Comparison of ENCODE assay signal across 1 cellular context in the genomic region with DNA sequence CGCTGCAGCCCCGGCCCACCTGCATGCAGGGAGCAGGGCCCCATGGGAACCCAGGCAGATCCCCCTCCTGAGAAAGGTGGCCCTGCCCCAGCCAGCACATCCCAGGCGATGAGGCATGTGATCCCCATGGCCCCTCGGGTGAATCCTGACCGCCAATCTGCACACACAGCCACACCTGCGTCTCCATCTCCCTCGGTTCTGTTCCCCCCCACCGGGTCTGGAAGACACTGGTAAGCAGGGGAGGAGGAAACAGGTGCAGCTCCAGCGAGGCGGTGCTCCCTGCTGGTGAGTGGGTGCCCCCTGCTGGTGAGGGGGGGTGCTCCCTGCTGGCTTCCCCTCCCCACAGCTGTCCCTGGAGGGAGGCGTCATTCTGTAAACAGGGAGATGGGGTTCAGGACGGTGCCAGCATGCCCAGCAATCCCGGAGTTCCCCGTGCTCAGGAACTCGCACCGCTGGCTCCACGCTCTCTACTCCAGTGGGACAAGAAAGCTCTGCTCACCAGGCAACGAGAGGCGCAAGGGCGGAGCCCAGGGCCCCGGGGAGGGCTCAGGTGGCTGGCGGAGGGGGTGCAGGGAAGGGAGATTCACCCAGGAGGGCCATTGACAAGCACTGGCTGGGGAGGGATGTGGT.
TF ChIP-seq lines count a peak whose summit lies in the region.

No MANE protein-coding gene starts in this region.

TF ChIP-seq in GM12878, 131 proteins besides CTCF, POLR2A, EP300 and RAD21 (continued from another document and continues in another):
- TF ChIP-seq, protein P1, sequence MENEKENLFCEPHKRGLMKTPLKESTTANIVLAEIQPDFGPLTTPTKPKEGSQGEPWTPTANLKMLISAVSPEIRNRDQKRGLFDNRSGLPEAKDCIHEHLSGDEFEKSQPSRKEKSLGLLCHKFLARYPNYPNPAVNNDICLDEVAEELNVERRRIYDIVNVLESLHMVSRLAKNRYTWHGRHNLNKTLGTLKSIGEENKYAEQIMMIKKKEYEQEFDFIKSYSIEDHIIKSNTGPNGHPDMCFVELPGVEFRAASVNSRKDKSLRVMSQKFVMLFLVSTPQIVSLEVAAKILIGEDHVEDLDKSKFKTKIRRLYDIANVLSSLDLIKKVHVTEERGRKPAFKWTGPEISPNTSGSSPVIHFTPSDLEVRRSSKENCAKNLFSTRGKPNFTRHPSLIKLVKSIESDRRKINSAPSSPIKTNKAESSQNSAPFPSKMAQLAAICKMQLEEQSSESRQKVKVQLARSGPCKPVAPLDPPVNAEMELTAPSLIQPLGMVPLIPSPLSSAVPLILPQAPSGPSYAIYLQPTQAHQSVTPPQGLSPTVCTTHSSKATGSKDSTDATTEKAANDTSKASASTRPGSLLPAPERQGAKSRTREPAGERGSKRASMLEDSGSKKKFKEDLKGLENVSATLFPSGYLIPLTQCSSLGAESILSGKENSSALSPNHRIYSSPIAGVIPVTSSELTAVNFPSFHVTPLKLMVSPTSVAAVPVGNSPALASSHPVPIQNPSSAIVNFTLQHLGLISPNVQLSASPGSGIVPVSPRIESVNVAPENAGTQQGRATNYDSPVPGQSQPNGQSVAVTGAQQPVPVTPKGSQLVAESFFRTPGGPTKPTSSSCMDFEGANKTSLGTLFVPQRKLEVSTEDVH (IDR thresholded peaks at IDR 0.05; ENCODE audit: low read depth, partially characterized antibody): no peak
- TF ChIP-seq DPF2 (IDR thresholded peaks at IDR 0.05): 0 out of 2 replicates have a peak, but pooled peaks have one; percentile 16
- TF ChIP-seq, protein P2, sequence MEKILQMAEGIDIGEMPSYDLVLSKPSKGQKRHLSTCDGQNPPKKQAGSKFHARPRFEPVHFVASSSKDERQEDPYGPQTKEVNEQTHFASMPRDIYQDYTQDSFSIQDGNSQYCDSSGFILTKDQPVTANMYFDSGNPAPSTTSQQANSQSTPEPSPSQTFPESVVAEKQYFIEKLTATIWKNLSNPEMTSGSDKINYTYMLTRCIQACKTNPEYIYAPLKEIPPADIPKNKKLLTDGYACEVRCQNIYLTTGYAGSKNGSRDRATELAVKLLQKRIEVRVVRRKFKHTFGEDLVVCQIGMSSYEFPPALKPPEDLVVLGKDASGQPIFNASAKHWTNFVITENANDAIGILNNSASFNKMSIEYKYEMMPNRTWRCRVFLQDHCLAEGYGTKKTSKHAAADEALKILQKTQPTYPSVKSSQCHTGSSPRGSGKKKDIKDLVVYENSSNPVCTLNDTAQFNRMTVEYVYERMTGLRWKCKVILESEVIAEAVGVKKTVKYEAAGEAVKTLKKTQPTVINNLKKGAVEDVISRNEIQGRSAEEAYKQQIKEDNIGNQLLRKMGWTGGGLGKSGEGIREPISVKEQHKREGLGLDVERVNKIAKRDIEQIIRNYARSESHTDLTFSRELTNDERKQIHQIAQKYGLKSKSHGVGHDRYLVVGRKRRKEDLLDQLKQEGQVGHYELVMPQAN (conservative IDR thresholded peaks at IDR 0.05): no peak
- TF ChIP-seq, protein P3, sequence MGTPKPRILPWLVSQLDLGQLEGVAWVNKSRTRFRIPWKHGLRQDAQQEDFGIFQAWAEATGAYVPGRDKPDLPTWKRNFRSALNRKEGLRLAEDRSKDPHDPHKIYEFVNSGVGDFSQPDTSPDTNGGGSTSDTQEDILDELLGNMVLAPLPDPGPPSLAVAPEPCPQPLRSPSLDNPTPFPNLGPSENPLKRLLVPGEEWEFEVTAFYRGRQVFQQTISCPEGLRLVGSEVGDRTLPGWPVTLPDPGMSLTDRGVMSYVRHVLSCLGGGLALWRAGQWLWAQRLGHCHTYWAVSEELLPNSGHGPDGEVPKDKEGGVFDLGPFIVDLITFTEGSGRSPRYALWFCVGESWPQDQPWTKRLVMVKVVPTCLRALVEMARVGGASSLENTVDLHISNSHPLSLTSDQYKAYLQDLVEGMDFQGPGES (IDR thresholded peaks at IDR 0.05): no peak
- TF ChIP-seq TAF1 (IDR thresholded peaks at IDR 0.05; ENCODE audit: borderline replicate concordance, low read depth, low read length): no peak
- TF ChIP-seq MYB (IDR thresholded peaks at IDR 0.05; ENCODE audit: borderline replicate concordance, low read depth, low read length): no peak
- no peak for TF ChIP-seq TARDBP (IDR thresholded peaks at IDR 0.05; ENCODE audit: borderline replicate concordance)
- no peak for TF ChIP-seq MTA2 (IDR thresholded peaks at IDR 0.05; ENCODE audit: low read depth)
- TF ChIP-seq CBFB (IDR thresholded peaks at IDR 0.05; ENCODE audit: low read depth): no peak
- TF ChIP-seq, protein P4, sequence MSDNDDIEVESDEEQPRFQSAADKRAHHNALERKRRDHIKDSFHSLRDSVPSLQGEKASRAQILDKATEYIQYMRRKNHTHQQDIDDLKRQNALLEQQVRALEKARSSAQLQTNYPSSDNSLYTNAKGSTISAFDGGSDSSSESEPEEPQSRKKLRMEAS (IDR thresholded peaks at IDR 0.05; ENCODE audit: low read depth, low read length): no peak
- TF ChIP-seq POLR2AphosphoS2 (IDR thresholded peaks at IDR 0.05; ENCODE audit: low read depth, low read length): no peak
- TF ChIP-seq, protein P5, sequence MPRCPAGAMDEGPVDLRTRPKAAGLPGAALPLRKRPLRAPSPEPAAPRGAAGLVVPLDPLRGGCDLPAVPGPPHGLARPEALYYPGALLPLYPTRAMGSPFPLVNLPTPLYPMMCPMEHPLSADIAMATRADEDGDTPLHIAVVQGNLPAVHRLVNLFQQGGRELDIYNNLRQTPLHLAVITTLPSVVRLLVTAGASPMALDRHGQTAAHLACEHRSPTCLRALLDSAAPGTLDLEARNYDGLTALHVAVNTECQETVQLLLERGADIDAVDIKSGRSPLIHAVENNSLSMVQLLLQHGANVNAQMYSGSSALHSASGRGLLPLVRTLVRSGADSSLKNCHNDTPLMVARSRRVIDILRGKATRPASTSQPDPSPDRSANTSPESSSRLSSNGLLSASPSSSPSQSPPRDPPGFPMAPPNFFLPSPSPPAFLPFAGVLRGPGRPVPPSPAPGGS (IDR thresholded peaks at IDR 0.05; ENCODE audit: borderline replicate concordance, insufficient read depth, low read depth, low read length, poor library complexity, severe bottlenecking): no peak
- no peak for TF ChIP-seq ZNF622 (IDR thresholded peaks at IDR 0.05)
- TF ChIP-seq NR2C2 (IDR thresholded peaks at IDR 0.05; ENCODE audit: borderline replicate concordance, control insufficient read depth, insufficient read length, low read depth): no peak
- no peak for TF ChIP-seq RAD51 (IDR thresholded peaks at IDR 0.05)
- TF ChIP-seq, protein P6, sequence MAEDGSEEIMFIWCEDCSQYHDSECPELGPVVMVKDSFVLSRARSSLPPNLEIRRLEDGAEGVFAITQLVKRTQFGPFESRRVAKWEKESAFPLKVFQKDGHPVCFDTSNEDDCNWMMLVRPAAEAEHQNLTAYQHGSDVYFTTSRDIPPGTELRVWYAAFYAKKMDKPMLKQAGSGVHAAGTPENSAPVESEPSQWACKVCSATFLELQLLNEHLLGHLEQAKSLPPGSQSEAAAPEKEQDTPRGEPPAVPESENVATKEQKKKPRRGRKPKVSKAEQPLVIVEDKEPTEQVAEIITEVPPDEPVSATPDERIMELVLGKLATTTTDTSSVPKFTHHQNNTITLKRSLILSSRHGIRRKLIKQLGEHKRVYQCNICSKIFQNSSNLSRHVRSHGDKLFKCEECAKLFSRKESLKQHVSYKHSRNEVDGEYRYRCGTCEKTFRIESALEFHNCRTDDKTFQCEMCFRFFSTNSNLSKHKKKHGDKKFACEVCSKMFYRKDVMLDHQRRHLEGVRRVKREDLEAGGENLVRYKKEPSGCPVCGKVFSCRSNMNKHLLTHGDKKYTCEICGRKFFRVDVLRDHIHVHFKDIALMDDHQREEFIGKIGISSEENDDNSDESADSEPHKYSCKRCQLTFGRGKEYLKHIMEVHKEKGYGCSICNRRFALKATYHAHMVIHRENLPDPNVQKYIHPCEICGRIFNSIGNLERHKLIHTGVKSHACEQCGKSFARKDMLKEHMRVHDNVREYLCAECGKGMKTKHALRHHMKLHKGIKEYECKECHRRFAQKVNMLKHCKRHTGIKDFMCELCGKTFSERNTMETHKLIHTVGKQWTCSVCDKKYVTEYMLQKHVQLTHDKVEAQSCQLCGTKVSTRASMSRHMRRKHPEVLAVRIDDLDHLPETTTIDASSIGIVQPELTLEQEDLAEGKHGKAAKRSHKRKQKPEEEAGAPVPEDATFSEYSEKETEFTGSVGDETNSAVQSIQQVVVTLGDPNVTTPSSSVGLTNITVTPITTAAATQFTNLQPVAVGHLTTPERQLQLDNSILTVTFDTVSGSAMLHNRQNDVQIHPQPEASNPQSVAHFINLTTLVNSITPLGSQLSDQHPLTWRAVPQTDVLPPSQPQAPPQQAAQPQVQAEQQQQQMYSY (CRISPR knock-in tag; IDR thresholded peaks at IDR 0.05): no peak
- no peak for TF ChIP-seq MEF2A (IDR thresholded peaks at IDR 0.05; ENCODE audit: insufficient read depth, low read depth, low read length)
- no peak for TF ChIP-seq SP1 (IDR thresholded peaks at IDR 0.05; ENCODE audit: low read depth, low read length)
- TF ChIP-seq PML (IDR thresholded peaks at IDR 0.05; ENCODE audit: low read length): no peak
- TF ChIP-seq ZNF274 (IDR thresholded peaks at IDR 0.05; ENCODE audit: insufficient read depth, insufficient read length): no peak
- TF ChIP-seq CBX5 (IDR thresholded peaks at IDR 0.05; ENCODE audit: low read depth): no peak
- TF ChIP-seq, protein P7, sequence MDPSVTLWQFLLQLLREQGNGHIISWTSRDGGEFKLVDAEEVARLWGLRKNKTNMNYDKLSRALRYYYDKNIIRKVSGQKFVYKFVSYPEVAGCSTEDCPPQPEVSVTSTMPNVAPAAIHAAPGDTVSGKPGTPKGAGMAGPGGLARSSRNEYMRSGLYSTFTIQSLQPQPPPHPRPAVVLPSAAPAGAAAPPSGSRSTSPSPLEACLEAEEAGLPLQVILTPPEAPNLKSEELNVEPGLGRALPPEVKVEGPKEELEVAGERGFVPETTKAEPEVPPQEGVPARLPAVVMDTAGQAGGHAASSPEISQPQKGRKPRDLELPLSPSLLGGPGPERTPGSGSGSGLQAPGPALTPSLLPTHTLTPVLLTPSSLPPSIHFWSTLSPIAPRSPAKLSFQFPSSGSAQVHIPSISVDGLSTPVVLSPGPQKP (IDR thresholded peaks at IDR 0.05; ENCODE audit: low read depth, low read length): no peak
- no peak for TF ChIP-seq STAT1 (conservative IDR thresholded peaks at IDR 0.05)
- TF ChIP-seq RFX5 (IDR thresholded peaks at IDR 0.05; ENCODE audit: low read depth, low read length): no peak
- TF ChIP-seq, protein P8, sequence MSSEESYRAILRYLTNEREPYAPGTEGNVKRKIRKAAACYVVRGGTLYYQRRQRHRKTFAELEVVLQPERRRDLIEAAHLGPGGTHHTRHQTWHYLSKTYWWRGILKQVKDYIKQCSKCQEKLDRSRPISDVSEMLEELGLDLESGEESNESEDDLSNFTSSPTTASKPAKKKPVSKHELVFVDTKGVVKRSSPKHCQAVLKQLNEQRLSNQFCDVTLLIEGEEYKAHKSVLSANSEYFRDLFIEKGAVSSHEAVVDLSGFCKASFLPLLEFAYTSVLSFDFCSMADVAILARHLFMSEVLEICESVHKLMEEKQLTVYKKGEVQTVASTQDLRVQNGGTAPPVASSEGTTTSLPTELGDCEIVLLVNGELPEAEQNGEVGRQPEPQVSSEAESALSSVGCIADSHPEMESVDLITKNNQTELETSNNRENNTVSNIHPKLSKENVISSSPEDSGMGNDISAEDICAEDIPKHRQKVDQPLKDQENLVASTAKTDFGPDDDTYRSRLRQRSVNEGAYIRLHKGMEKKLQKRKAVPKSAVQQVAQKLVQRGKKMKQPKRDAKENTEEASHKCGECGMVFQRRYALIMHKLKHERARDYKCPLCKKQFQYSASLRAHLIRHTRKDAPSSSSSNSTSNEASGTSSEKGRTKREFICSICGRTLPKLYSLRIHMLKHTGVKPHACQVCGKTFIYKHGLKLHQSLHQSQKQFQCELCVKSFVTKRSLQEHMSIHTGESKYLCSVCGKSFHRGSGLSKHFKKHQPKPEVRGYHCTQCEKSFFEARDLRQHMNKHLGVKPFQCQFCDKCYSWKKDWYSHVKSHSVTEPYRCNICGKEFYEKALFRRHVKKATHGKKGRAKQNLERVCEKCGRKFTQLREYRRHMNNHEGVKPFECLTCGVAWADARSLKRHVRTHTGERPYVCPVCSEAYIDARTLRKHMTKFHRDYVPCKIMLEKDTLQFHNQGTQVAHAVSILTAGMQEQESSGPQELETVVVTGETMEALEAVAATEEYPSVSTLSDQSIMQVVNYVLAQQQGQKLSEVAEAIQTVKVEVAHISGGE (CRISPR knock-in tag; IDR thresholded peaks at IDR 0.05): no peak
- no peak for TF ChIP-seq BACH1 (IDR thresholded peaks at IDR 0.05; ENCODE audit: borderline replicate concordance)
- no peak for TF ChIP-seq HCFC1 (IDR thresholded peaks at IDR 0.05; ENCODE audit: low read length)
- TF ChIP-seq, protein P9, sequence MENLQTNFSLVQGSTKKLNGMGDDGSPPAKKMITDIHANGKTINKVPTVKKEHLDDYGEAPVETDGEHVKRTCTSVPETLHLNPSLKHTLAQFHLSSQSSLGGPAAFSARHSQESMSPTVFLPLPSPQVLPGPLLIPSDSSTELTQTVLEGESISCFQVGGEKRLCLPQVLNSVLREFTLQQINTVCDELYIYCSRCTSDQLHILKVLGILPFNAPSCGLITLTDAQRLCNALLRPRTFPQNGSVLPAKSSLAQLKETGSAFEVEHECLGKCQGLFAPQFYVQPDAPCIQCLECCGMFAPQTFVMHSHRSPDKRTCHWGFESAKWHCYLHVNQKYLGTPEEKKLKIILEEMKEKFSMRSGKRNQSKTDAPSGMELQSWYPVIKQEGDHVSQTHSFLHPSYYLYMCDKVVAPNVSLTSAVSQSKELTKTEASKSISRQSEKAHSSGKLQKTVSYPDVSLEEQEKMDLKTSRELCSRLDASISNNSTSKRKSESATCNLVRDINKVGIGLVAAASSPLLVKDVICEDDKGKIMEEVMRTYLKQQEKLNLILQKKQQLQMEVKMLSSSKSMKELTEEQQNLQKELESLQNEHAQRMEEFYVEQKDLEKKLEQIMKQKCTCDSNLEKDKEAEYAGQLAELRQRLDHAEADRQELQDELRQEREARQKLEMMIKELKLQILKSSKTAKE (IDR thresholded peaks at IDR 0.05; ENCODE audit: low read depth, poor library complexity, severe bottlenecking): no peak
- no peak for TF ChIP-seq SUZ12 (IDR thresholded peaks at IDR 0.05; ENCODE audit: unreplicated experiment)
- peak; percentile 60 for TF ChIP-seq MEF2B (IDR thresholded peaks at IDR 0.05; ENCODE audit: partially characterized antibody, poor library complexity, severe bottlenecking)
- 0 out of 2 replicates have a peak, but pooled peaks have one; percentile 13 for TF ChIP-seq IKZF1 (conservative IDR thresholded peaks at IDR 0.05)
